8 cellular contexts compared by ENCODE assay signal in genomic region chr11:5131584-5132335, GRCh38. TPM values are rescaled to one million over a fixed set of nuclear protein-coding genes. Genes with fewer than 3 reads are reported as not detected.
"Had no signal": no experiment of that assay in that cellular context is flagged by ENCODE, and none has a peak within 500 bp of the region (broad histone marks: within the 10 kb centered on the region; RNA-seq: fewer than 3 reads in every experiment).

No MANE protein-coding gene starts in this region.

- DNase-seq: GDM1, GF-D8 had no signal

- FAIRE-seq: G401.6, GM12878, GM12891, GM18507, GM19239 had no signal

- ATAC-seq: GM12878 had no signal

- H3K4me3 ChIP-seq: GM12878 had no signal

RNA-seq across cellular contexts. Expression of gene OR52A5, which starts 6.4 kb away (rescaled TPM):
- total RNA-seq: G401, GM12878 had no signal
- polyA plus RNA-seq: GM12878 had no signal

RNA-seq across cellular contexts. Expression of gene OR52A1, which starts 22.8 kb away (rescaled TPM):
- total RNA-seq: G401, GM12878 had no signal
- polyA plus RNA-seq: GM12878 had no signal
